In genomic region chr5:90792725-90793124, GRCh38 we compare ENCODE assay signal across 29 cellular contexts.
DNase-seq lines count a peak whose midpoint lies in the region; ATAC-seq, FAIRE-seq and TF ChIP-seq lines count a peak whose summit lies in the region.
"Had no signal": no experiment of that assay in that cellular context is flagged by ENCODE, and none has a peak within 500 bp of the region (broad histone marks: within the 10 kb centered on the region; RNA-seq: fewer than 3 reads in every experiment).

No MANE protein-coding gene starts in this region.

- H3K27me3 ChIP-seq in lower lobe of right lung (ENCODE audit: low read depth): no peaks in the 10 kb centered on the region
- H3K27me3 ChIP-seq: body of pancreas, sigmoid colon, vagina had no signal

- FAIRE-seq in HTR-8/SVneo (lab: Jason Lieb, UNC): peak; percentile 36
- FAIRE-seq: H54 had no signal

- H3K4me1 ChIP-seq in lower lobe of right lung: no peaks in the 10 kb centered on the region
- H3K4me1 ChIP-seq: body of pancreas, heart right ventricle, sigmoid colon, vagina had no signal

- peaks cover 5% of the 10 kb centered on the region for H3K9me3 ChIP-seq in lower lobe of right lung
- H3K9me3 ChIP-seq: body of pancreas, sigmoid colon, vagina had no signal

- peaks cover 8% of the 10 kb centered on the region for H3K36me3 ChIP-seq in lower lobe of right lung
- H3K36me3 ChIP-seq: heart right ventricle, sigmoid colon, thoracic aorta, vagina had no signal

- peak; percentile 18 for DNase-seq in A172 (ENCODE audit: low spot score)
- DNase-seq in HTR-8/SVneo (ENCODE audit: insufficient read length, low spot score): peak; percentile 10
- DNase-seq in astrocyte of the hippocampus (ENCODE audit: low read depth, low spot score): peak; percentile 16
- DNase-seq in kidney glomerular epithelial cell (lab: John Stamatoyannopoulos, UW): peak; percentile 74
- DNase-seq in activated CD4-positive, alpha-beta T cell treated with anti-CD3 and anti-CD28 coated beads for 4 hours: no peak
- DNase-seq in DMS79 (lab: John Stamatoyannopoulos, UW): no peak
- DNase-seq in T1000 (lab: John Stamatoyannopoulos, UW): no peak
- no peak for DNase-seq in lower lobe of right lung
- DNase-seq: activated CD4-positive, alpha-beta T cell treated with anti-CD3 and anti-CD28 coated beads, Interleukin-2, amount 10 ng/mL, durations not matched to agents 24 days and 14 days; activated gamma-delta T cell treated with Interleukin-2 at 50 U/mL for 16 hours; activated naive CD8-positive, alpha-beta T cell treated with anti-CD3 and anti-CD28 coated beads, Interleukin-2, amount 50 U/mL, for 24 hours; activated T-cell treated with anti-CD3 and anti-CD28 coated beads, Interleukin-2, amount 50 U/mL, for 24 hours; body of pancreas; CD8-positive, alpha-beta T cell; DMS 273 treated with DMSO at 0.1 percent for 48 hours; heart right ventricle; KG1; left cardiac atrium; NCI-H146; NCI-H2107; NCI-H446 treated with DMSO at 0.1 percent for 48 hours; sigmoid colon; stimulated activated CD4-positive, alpha-beta T cell treated with anti-CD3 and anti-CD28 coated beads, Interleukin-15, amount 100 ng/mL, for 24 hours; stimulated activated naive CD8-positive, alpha-beta T cell treated with anti-CD3 and anti-CD28 coated beads, Interleukin-15, Interleukin-2, amounts not matched to agents 100 U/mL and 50 U/mL, for 24 hours had no signal

- no peak for ATAC-seq in lower lobe of right lung
- ATAC-seq: activated naive CD8-positive, alpha-beta T cell treated with anti-CD3 and anti-CD28 coated beads, Interleukin-2, amount 50 U/mL, for 24 hours; body of pancreas; CD8-positive, alpha-beta T cell; heart right ventricle; stimulated activated naive CD8-positive, alpha-beta T cell treated with anti-CD3 and anti-CD28 coated beads, Interleukin-15, Interleukin-2, amounts not matched to agents 100 U/mL and 50 U/mL, for 24 hours had no signal

- no peak overlapping the region for H3K4me3 ChIP-seq in lower lobe of right lung
- H3K4me3 ChIP-seq: body of pancreas, heart right ventricle, sigmoid colon, thoracic aorta, vagina had no signal

- intact Hi-C loops in lower lobe of right lung (cut with DNase I): no loop called here

- TF ChIP-seq CTCF in lower lobe of right lung (IDR thresholded peaks at IDR 0.05): no peak

- H3K27ac ChIP-seq in lower lobe of right lung: no peak overlapping the region
- H3K27ac ChIP-seq: 22Rv1, body of pancreas, heart right ventricle, sigmoid colon, thoracic aorta, vagina, VCaP had no signal

Comparison
In these comparisons a context has a peak if more than half of its experiments do, and no peak if none do; other contexts are left out.
1. DNase-seq: peak in A172 (single experiment), HTR-8/SVneo (single experiment), astrocyte of the hippocampus (single experiment) and kidney glomerular epithelial cell (single experiment); none in activated CD4-positive, alpha-beta T cell treated with anti-CD3 and anti-CD28 coated beads for 4 hours (0 of 2), DMS79 (single experiment), T1000 (single experiment) and lower lobe of right lung (single experiment).